Comparison of ENCODE assay signal across 26 cellular contexts in the genomic region with DNA sequence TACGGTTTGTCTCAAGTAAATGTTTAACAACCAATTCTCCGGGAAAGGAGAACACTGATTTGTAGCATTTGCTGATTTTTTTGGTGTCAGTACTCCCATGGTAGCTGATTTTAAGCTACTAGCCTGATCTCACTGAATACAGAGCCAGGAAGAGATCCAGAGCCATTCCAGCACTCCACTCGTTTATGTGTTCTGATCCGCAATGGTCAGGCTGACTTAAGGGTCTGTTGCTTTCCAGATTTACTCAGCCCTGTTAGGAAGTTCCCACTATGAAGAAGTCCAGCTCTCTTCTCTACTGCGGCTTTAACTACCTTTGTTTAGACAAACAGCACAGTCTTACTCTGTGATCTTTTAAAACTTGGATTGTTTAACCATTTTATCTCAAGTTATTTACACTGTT. TPM values are rescaled to one million over a fixed set of nuclear protein-coding genes. Genes with fewer than 3 reads are reported as not detected.
A peak's percentile ranks its signal among the peaks of the same experiment; 100 is the strongest.
DNase-seq lines count a peak whose midpoint lies in the region; ATAC-seq and TF ChIP-seq lines count a peak whose summit lies in the region.
"Had no signal": no experiment of that assay in that cellular context is flagged by ENCODE, and none has a peak within 500 bp of the region (broad histone marks: within the 10 kb centered on the region; RNA-seq: fewer than 3 reads in every experiment).

No MANE protein-coding gene starts in this region.

- H3K36me3 ChIP-seq in adipocyte (ENCODE audit: control insufficient read depth, insufficient read depth, low read length, severe bottlenecking) (no peaks in the 10 kb centered on the region), transverse colon (no peaks in the 10 kb centered on the region)
- H3K36me3 ChIP-seq: BE2C, esophagus muscularis mucosa, lower lobe of right lung, pancreas, upper lobe of right lung had no signal

- intact Hi-C loops in left cardiac atrium (cut with DNase I) (no loop called here), transverse colon (cut with DNase I; ENCODE audit: low total_unique reads) (no loop called here)

- in situ Hi-C loops in transverse colon (cut with MboI; ENCODE audit: low pct_ligation_motif_present in 1 of 4, low pct_unique_long_range_greater_than_20kb in 1 of 4, low sequenced_read_pairs in 3 of 4) = no loop called here

- H3K27me3 Mint-ChIP-seq in nephron (ENCODE audit: low read depth) = peaks cover 6% of the 10 kb centered on the region
- H3K27me3 Mint-ChIP-seq: stimulated activated naive CD8-positive, alpha-beta T cell treated with anti-CD3 and anti-CD28 coated beads, Interleukin-15, Interleukin-2, amounts not matched to agents 100 ng/mL and 50 ng/mL, for 24 hours had no signal

- no peaks in the 10 kb centered on the region for H3K36me3 Mint-ChIP-seq in nephron (ENCODE audit: low read depth)
- H3K36me3 Mint-ChIP-seq: activated naive CD4-positive, alpha-beta T cell treated with anti-CD3 and anti-CD28 coated beads, Interleukin-2, amount 50 U/mL, for 72 hours had no signal

- no peak for TF ChIP-seq EP300 in transverse colon (IDR thresholded peaks at IDR 0.05; ENCODE audit: low read depth)

- H3K9ac ChIP-seq in adipocyte (ENCODE audit: low read length) = peak overlapping the region; percentile 65

- ATAC-seq in left cardiac atrium = peak; percentile 36 to 47
- ATAC-seq: activated naive CD4-positive, alpha-beta T cell treated with anti-CD3 and anti-CD28 coated beads, Interleukin-2, amount 50 U/mL, for 72 hours; activated T-cell treated with anti-CD3 and anti-CD28 coated beads, Interleukin-2, amount 50 U/mL, for 72 hours; lower lobe of right lung; upper lobe of right lung had no signal

- DNase-seq in adipocyte (ENCODE audit: low read depth) = no peak
- DNase-seq in left cardiac atrium = no peak
- no peak for DNase-seq in transverse colon
- no peak for DNase-seq in NCI-H2081 (lab: John Stamatoyannopoulos, UW)
- DNase-seq in activated T-cell treated with anti-CD3 and anti-CD28 coated beads, Interleukin-2, amount 50 U/mL, for 1 hour = no peak
- DNase-seq in RKO (ENCODE audit: low spot score) = no peak
- DNase-seq: activated CD4-positive, alpha-beta T cell treated with anti-CD3 and anti-CD28 coated beads for 1 hour; activated T-cell treated with anti-CD3 and anti-CD28 coated beads, Interleukin-2, amount 50 U/mL, for 72 hours; BE2C; COR-L47; effector CD8-positive, alpha-beta T cell; glutamatergic neuron; HCEC 1CT; lower lobe of right lung; NCI-H1105 treated with DMSO at 0.1 percent for 48 hours; NCI-H524 treated with DMSO at 0.1 percent for 48 hours; pancreas; stimulated activated CD4-positive, alpha-beta T cell treated with anti-CD3 and anti-CD28 coated beads, Interleukin-2, amount 100 ng/mL, for 48 hours; T1000; upper lobe of right lung had no signal

- peaks cover 10% of the 10 kb centered on the region for H3K4me1 Mint-ChIP-seq in nephron

- H3K27me3 ChIP-seq in adipocyte (replicated peaks; ENCODE audit: control insufficient read depth, insufficient read depth, low read length) = no peaks in the 10 kb centered on the region
- no peaks in the 10 kb centered on the region for H3K27me3 ChIP-seq in transverse colon
- H3K27me3 ChIP-seq: BE2C, esophagus muscularis mucosa, pancreas, upper lobe of right lung had no signal

- no peak for TF ChIP-seq POLR2A in transverse colon (IDR thresholded peaks at IDR 0.05)

- WGBS in transverse colon (ENCODE audit: low coverage in 1 of 2), 2 donors = 26 to 30% methylated on average over 2 to 5 of the region's 5 CpGs

- H3K27ac ChIP-seq in transverse colon = peak overlapping the region; percentile 42 to 66 (median 60)
- H3K27ac ChIP-seq: lower lobe of right lung, pancreas, RWPE1, skin epidermis, upper lobe of right lung had no signal

- no peak overlapping the region for H3K4me3 Mint-ChIP-seq in nephron
- H3K4me3 Mint-ChIP-seq: activated T-cell treated with anti-CD3 and anti-CD28 coated beads, Interleukin-2, amount 50 U/mL, for 72 hours; stimulated activated naive CD8-positive, alpha-beta T cell treated with anti-CD3 and anti-CD28 coated beads, Interleukin-15, Interleukin-2, amounts not matched to agents 100 ng/mL and 50 ng/mL, for 24 hours had no signal

- peaks cover 24% of the 10 kb centered on the region for H3K4me1 ChIP-seq in adipocyte (ENCODE audit: control insufficient read depth, insufficient read depth, low read length)
- H3K4me1 ChIP-seq in transverse colon = peaks cover 0 to 18% (median 2%) of the 10 kb centered on the region in 4 donors
- H3K4me1 ChIP-seq: BE2C, lower lobe of right lung, pancreas, upper lobe of right lung had no signal

- H3K4me3 ChIP-seq in adipocyte (ENCODE audit: low read length) = peak overlapping the region; percentile 3
- H3K4me3 ChIP-seq in transverse colon = no peak overlapping the region
- H3K4me3 ChIP-seq: esophagus muscularis mucosa, lower lobe of right lung, pancreas, skin epidermis, upper lobe of right lung had no signal

- H3K27ac Mint-ChIP-seq in nephron = peak overlapping the region; percentile 73 to 83 (median 83)
- H3K27ac Mint-ChIP-seq: activated naive CD4-positive, alpha-beta T cell treated with anti-CD3 and anti-CD28 coated beads, Interleukin-2, amount 50 U/mL, for 72 hours; activated T-cell treated with anti-CD3 and anti-CD28 coated beads, Interleukin-2, amount 50 U/mL, for 72 hours; stimulated activated naive CD8-positive, alpha-beta T cell treated with anti-CD3 and anti-CD28 coated beads, Interleukin-15, Interleukin-2, amounts not matched to agents 100 ng/mL and 50 ng/mL, for 24 hours had no signal

- H3K9me3 ChIP-seq in adipocyte (ENCODE audit: control insufficient read depth, low read length) = no peaks in the 10 kb centered on the region
- no peaks in the 10 kb centered on the region for H3K9me3 ChIP-seq in transverse colon
- H3K9me3 ChIP-seq: BE2C, esophagus muscularis mucosa, lower lobe of right lung, pancreas, upper lobe of right lung had no signal

- H3K9me3 Mint-ChIP-seq in nephron = peaks cover 3% of the 10 kb centered on the region
- H3K9me3 Mint-ChIP-seq: activated naive CD4-positive, alpha-beta T cell treated with anti-CD3 and anti-CD28 coated beads, Interleukin-2, amount 50 U/mL, for 72 hours; activated T-cell treated with anti-CD3 and anti-CD28 coated beads, Interleukin-2, amount 50 U/mL, for 72 hours; stimulated activated naive CD8-positive, alpha-beta T cell treated with anti-CD3 and anti-CD28 coated beads, Interleukin-15, Interleukin-2, amounts not matched to agents 100 ng/mL and 50 ng/mL, for 24 hours had no signal

- TF ChIP-seq CTCF in nephron (IDR thresholded peaks at IDR 0.05; ENCODE audit: unreplicated experiment in 3 of 3) (no peak), transverse colon (IDR thresholded peaks at IDR 0.05) (no peak)

RNA-seq across cellular contexts. Expression of gene NID2, which starts 38.0 kb away (rescaled TPM):
- 10 to 100 TPM; 29.4 to 42.1 TPM for total RNA-seq in left cardiac atrium
- 10 to 100 TPM in 3 of 4 donors, 1 to 10 TPM in 1; 8.3 to 62.7 (median 27.4) TPM for total RNA-seq in transverse colon
- total RNA-seq: activated naive CD4-positive, alpha-beta T cell treated with anti-CD3 and anti-CD28 coated beads, Interleukin-2, amount 50 U/mL, for 72 hours had no signal
